Comparison of ENCODE assay signal across 8 cellular contexts in the genomic region with DNA sequence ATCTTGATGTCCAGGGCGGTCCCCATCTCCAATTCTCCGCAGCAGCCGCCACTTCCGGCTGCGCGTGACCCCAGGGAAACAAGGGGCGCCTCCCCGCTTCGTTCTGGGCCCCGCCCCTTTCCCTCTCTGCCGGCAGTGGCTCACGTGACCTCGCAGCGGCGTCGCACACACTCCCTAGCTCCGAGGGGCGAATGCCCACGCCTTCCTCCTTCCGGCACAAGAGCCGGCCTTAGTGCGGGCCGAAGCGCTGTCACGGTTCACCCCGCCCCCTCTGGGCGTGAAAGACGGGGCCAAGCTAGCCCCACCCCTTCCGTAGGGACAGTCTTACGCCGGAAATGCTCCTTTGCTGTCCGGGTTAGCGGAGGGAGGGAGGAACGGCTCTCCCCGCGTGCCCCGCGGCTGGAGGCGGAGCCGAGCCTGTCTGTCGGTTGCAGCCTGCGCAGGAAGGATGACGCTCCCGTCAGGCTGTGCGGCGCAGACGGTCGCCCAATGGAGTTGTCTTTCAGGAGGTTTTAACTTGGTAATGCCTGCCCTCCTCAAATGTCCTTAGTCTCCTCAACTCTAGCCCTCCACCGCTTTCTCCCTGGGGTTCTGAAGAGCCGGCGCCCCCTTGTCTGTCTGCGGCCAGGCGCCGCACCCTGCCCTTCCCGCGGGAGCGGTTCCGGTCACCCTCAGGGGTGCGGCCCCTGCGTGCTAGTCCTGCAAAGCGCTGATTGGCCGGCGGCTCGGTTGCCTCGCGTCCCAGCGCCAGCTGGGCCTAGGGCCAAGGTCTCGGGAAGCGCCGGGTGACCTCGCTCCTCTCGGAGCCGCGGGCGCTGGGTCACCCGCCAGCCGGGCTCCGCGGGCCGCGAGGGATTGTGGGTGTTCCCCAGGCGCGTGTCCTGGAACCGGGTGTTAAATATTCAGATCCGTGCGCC. TPM values are rescaled to one million over a fixed set of nuclear protein-coding genes. Genes with fewer than 3 reads are reported as not detected.
DNase-seq lines count a peak whose midpoint lies in the region; ATAC-seq and TF ChIP-seq lines count a peak whose summit lies in the region.

A gene (minus strand): TSS at position 66 of the 917 bp plus-strand sequence. CDS start 40 bp downstream, at position 26.

- H3K9me3 ChIP-seq in spleen: no peaks in the 10 kb centered on the region

- peak in 2 of 3 donors; percentile 37 to 73 for TF ChIP-seq POLR2A in spleen (IDR thresholded peaks at IDR 0.05)

- no peaks in the 10 kb centered on the region for H3K27me3 ChIP-seq in spleen (replicated peaks in 1 of 7)

- H3K36me3 ChIP-seq in spleen: no peaks in the 10 kb centered on the region

- H3K4me1 ChIP-seq in spleen: peaks cover 9 to 56% (median 45%) of the 10 kb centered on the region in 6 donors

- H3K27ac ChIP-seq in spleen: peak within 1 kb of the TSS; percentile 93 to 100 (median 98)

- intact Hi-C loops in spleen (cut with DNase I; ENCODE audit: low total_unique reads): loop anchor here (5.0 to 10.0 kb wide), 2 partner anchors 95 to 297 kb away; no protein-coding TSS in a partner anchor

- ATAC-seq in GM19023 (IDR thresholded peaks at IDR 0.05; ENCODE audit: unreplicated experiment) (peak; percentile 90), HG03280 (IDR thresholded peaks at IDR 0.05; ENCODE audit: unreplicated experiment) (peak; percentile 94)

- H3K4me3 ChIP-seq in spleen: peak within 1 kb of the TSS; percentile 66 to 93 (median 88)

- peak in 3 of 11 experiments; percentile 36 to 61 (median 42) for TF ChIP-seq CTCF in spleen (IDR thresholded peaks at IDR 0.05 in 8 of 11, conservative IDR thresholded peaks at IDR 0.05 in 3 of 11)

- DNase-seq in AG08395 (ENCODE audit: low spot score) (peak; percentile 95), NCI-H345 treated with DMSO at 0.1 percent for 48 hours (lab: John Stamatoyannopoulos, UW; ENCODE audit: unreplicated experiment) (peak; percentile 99), inferior parietal cortex (ENCODE audit: extremely low spot score) (peak; percentile 98), spleen (peak; percentile 100)
- DNase-seq in activated CD4-positive, CD25-positive, alpha-beta regulatory T cell (lab: John Stamatoyannopoulos, UW): peak; percentile 92 to 97 (median 96)
- DNase-seq in central memory CD4-positive, alpha-beta T cell: peak; percentile 99

- 0 to 1% (median 0%) methylated on average over 37 to 86 of the region's 86 CpGs for WGBS in spleen, 5 donors

RNA-seq across cellular contexts. Expression of the gene that starts here (rescaled TPM):
- total RNA-seq in spleen: 10 to 100 TPM; 48.7 to 76.9 (median 58.4) TPM
- polyA plus RNA-seq in spleen: 10 to 100 TPM; 17.0 to 23.5 (median 18.6) TPM

Comparison
In these comparisons a context has a peak if more than half of its experiments do, and no peak if none do; other contexts are left out.
1. Peak in every context shown above with its lines: DNase-seq, ATAC-seq, H3K4me3 ChIP-seq and H3K27ac ChIP-seq.